7 cellular contexts compared by ENCODE assay signal in genomic region chr16:8492690-8493089, GRCh38.
"Had no signal": no experiment of that assay in that cellular context is flagged by ENCODE, and none has a peak within 500 bp of the region (broad histone marks: within the 10 kb centered on the region; RNA-seq: fewer than 3 reads in every experiment).

No MANE protein-coding gene starts in this region.

- DNase-seq: IMR-90, KBM-7, KG1 had no signal

- FAIRE-seq: HTR-8/SVneo, K562 had no signal

- H3K9ac ChIP-seq: KMS-11 had no signal

- H3K4me2 ChIP-seq: KMS-11 had no signal

- H3K4me3 ChIP-seq: K562 had no signal

- ATAC-seq: K562 had no signal

- H3K27ac ChIP-seq: HL-60, KMS-11 had no signal
